ENCODE assay signal across 1 cellular context in genomic region chr2:197416268-197416667, GRCh38.
TF ChIP-seq lines count a peak whose summit lies in the region.

No MANE protein-coding gene starts in this region.

TF ChIP-seq in GM12878, 131 proteins besides CTCF, POLR2A, EP300 and RAD21:
- TF ChIP-seq HDAC6 (IDR thresholded peaks at IDR 0.05; ENCODE audit: unreplicated experiment) = no peak
- TF ChIP-seq SP1 (IDR thresholded peaks at IDR 0.05; ENCODE audit: low read depth, low read length) = no peak
- TF ChIP-seq, protein P1, sequence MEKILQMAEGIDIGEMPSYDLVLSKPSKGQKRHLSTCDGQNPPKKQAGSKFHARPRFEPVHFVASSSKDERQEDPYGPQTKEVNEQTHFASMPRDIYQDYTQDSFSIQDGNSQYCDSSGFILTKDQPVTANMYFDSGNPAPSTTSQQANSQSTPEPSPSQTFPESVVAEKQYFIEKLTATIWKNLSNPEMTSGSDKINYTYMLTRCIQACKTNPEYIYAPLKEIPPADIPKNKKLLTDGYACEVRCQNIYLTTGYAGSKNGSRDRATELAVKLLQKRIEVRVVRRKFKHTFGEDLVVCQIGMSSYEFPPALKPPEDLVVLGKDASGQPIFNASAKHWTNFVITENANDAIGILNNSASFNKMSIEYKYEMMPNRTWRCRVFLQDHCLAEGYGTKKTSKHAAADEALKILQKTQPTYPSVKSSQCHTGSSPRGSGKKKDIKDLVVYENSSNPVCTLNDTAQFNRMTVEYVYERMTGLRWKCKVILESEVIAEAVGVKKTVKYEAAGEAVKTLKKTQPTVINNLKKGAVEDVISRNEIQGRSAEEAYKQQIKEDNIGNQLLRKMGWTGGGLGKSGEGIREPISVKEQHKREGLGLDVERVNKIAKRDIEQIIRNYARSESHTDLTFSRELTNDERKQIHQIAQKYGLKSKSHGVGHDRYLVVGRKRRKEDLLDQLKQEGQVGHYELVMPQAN (conservative IDR thresholded peaks at IDR 0.05) = no peak
- TF ChIP-seq CHD4 (IDR thresholded peaks at IDR 0.05) = no peak
- TF ChIP-seq EED (IDR thresholded peaks at IDR 0.05; ENCODE audit: low read depth) = no peak
- TF ChIP-seq POLR2AphosphoS5 (IDR thresholded peaks at IDR 0.05; ENCODE audit: low read length) = 0 out of 2 replicates have a peak, but pooled peaks have one; percentile 22
- no peak for TF ChIP-seq RFX5 (IDR thresholded peaks at IDR 0.05; ENCODE audit: low read depth, low read length)
